In genomic region chr2:177896587-177896986, GRCh38 we compare ENCODE assay signal across 17 cellular contexts.
DNase-seq lines count a peak whose midpoint lies in the region; ATAC-seq, FAIRE-seq and TF ChIP-seq lines count a peak whose summit lies in the region.
"Had no signal": no experiment of that assay in that cellular context is flagged by ENCODE, and none has a peak within 500 bp of the region (broad histone marks: within the 10 kb centered on the region; RNA-seq: fewer than 3 reads in every experiment).

No MANE protein-coding gene starts in this region.

- peak; percentile 48 for DNase-seq in amniotic epithelial cell (ENCODE audit: low read depth)
- no peak for DNase-seq in left colon
- peak; percentile 26 for DNase-seq in small intestine
- no peak for DNase-seq in activated naive CD4-positive, alpha-beta T cell treated with anti-CD3 and anti-CD28 coated beads, Interleukin-2, amount 50 U/mL, for 16 hours
- DNase-seq in activated T-cell treated with anti-CD3 and anti-CD28 coated beads, Interleukin-2, amount 50 U/mL, for 4 hours = no peak
- DNase-seq: Calu3; CD8-positive, alpha-beta T cell; DMS79 treated with DMSO at 0.1 percent for 48 hours; GF-D8; GM23248 had no signal

- H3K4me2 ChIP-seq in Loucy (ENCODE audit: low read depth, low read length, poor library complexity, severe bottlenecking) = peak overlapping the region; percentile 61
- H3K4me2 ChIP-seq: BLaER1 treated with 17β-estradiol and CSF1 and Interleukin-3, amounts not matched to agents 10 nM and 100 nM had no signal

- H4K20me1 ChIP-seq in Loucy (ENCODE audit: insufficient read depth, low read length, poor library complexity, severe bottlenecking) = no peaks in the 10 kb centered on the region
- H4K20me1 ChIP-seq: BLaER1 treated with 17β-estradiol and CSF1 and Interleukin-3, amounts not matched to agents 10 nM and 100 nM had no signal

- peak overlapping the region; percentile 44 for H3K4me3 ChIP-seq in Loucy (ENCODE audit: low read length, poor library complexity, severe bottlenecking)
- no peak overlapping the region for H3K4me3 ChIP-seq in small intestine (ENCODE audit: low read depth in 1 of 2, low read length in 2 of 2)
- H3K4me3 ChIP-seq: BLaER1 treated with 17β-estradiol and CSF1 and Interleukin-3, amounts not matched to agents 10 nM and 100 nM; GM23248; HAP-1 had no signal

- 26 to 44% (median 37%) methylated on average over 3 of the region's 3 CpGs for WGBS in small intestine, 3 donors

- H2AFZ ChIP-seq in Loucy (ENCODE audit: low read length) = no peak overlapping the region
- H2AFZ ChIP-seq: GM23248 had no signal

- H3K4me3 Mint-ChIP-seq in activated T-cell treated with anti-CD3 and anti-CD28 coated beads, Interleukin-2, amount 50 U/mL, for 4 hours = no peak overlapping the region
- H3K4me3 Mint-ChIP-seq: B cell; CD8-positive, alpha-beta T cell had no signal

- H3K9me2 ChIP-seq in Loucy (replicated peaks; ENCODE audit: low read depth, low read length) = no peaks in the 10 kb centered on the region

- peaks cover 3% of the 10 kb centered on the region for H3K27me3 Mint-ChIP-seq in activated T-cell treated with anti-CD3 and anti-CD28 coated beads, Interleukin-2, amount 50 U/mL, for 4 hours (ENCODE audit: low read depth)

- H3K9me3 ChIP-seq in Loucy (ENCODE audit: insufficient read depth, low read depth, low read length) (0 out of 2 replicates have a peak, but pooled peaks cover 6% of the 10 kb centered on the region), small intestine (ENCODE audit: control insufficient read depth, low read depth) (no peaks in the 10 kb centered on the region)
- H3K9me3 ChIP-seq: BLaER1 treated with 17β-estradiol and CSF1 and Interleukin-3, amounts not matched to agents 10 nM and 100 nM; HAP-1 had no signal

- H3K36me3 ChIP-seq in Loucy (ENCODE audit: insufficient read depth, low read length) (no peaks in the 10 kb centered on the region; the same call in 1 of the 2 replicates), small intestine (ENCODE audit: control insufficient read depth in 2 of 2, insufficient read depth in 2 of 2, low read length in 2 of 2) (no peaks in the 10 kb centered on the region)
- H3K36me3 ChIP-seq: BLaER1 treated with 17β-estradiol and CSF1 and Interleukin-3, amounts not matched to agents 10 nM and 100 nM; HAP-1 had no signal

- no peaks in the 10 kb centered on the region for H3F3A ChIP-seq in Loucy (ENCODE audit: low read depth)

- H3K36me3 Mint-ChIP-seq in activated T-cell treated with anti-CD3 and anti-CD28 coated beads, Interleukin-2, amount 50 U/mL, for 4 hours (ENCODE audit: insufficient read depth) = no peaks in the 10 kb centered on the region
- H3K36me3 Mint-ChIP-seq: CD8-positive, alpha-beta T cell had no signal

- H3K4me1 ChIP-seq in Loucy (ENCODE audit: insufficient read depth, low read length, poor library complexity, severe bottlenecking) = peaks cover 41% of the 10 kb centered on the region
- H3K4me1 ChIP-seq in small intestine (ENCODE audit: control insufficient read depth in 2 of 2, insufficient read depth in 1 of 2, low read depth in 1 of 2, low read length in 1 of 2) = no peaks in the 10 kb centered on the region
- H3K4me1 ChIP-seq: BLaER1 treated with 17β-estradiol and CSF1 and Interleukin-3, amounts not matched to agents 10 nM and 100 nM; HAP-1 had no signal

- no peaks in the 10 kb centered on the region for H3K9me3 Mint-ChIP-seq in activated T-cell treated with anti-CD3 and anti-CD28 coated beads, Interleukin-2, amount 50 U/mL, for 4 hours
- H3K9me3 Mint-ChIP-seq: CD8-positive, alpha-beta T cell had no signal

- H3K4me1 Mint-ChIP-seq in activated T-cell treated with anti-CD3 and anti-CD28 coated beads, Interleukin-2, amount 50 U/mL, for 4 hours (ENCODE audit: low read depth) = no peaks in the 10 kb centered on the region
- H3K4me1 Mint-ChIP-seq: B cell had no signal

- no peak overlapping the region for H3K27ac ChIP-seq in small intestine (ENCODE audit: low read depth in 1 of 2, low read length in 1 of 2)
- H3K27ac ChIP-seq: BLaER1 treated with 17β-estradiol and CSF1 and Interleukin-3, amounts not matched to agents 10 nM and 100 nM; GM23248 had no signal

- FAIRE-seq in small intestine (lab: Jason Lieb, UNC) = no peak
- FAIRE-seq: GM19239, HepG2 had no signal

- TF ChIP-seq CTCF in Loucy (conservative IDR thresholded peaks at IDR 0.05; ENCODE audit: low read length) = no peak

- no peaks in the 10 kb centered on the region for H3K27me3 ChIP-seq in Loucy (ENCODE audit: insufficient read depth, low read length, poor library complexity, severe bottlenecking)
- no peaks in the 10 kb centered on the region for H3K27me3 ChIP-seq in small intestine (ENCODE audit: control insufficient read depth in 2 of 2, insufficient read depth in 2 of 2, low read length in 2 of 2)
- H3K27me3 ChIP-seq: BLaER1 treated with 17β-estradiol and CSF1 and Interleukin-3, amounts not matched to agents 10 nM and 100 nM had no signal

- H3K79me2 ChIP-seq in Loucy (ENCODE audit: insufficient read depth, low read length) = no peaks in the 10 kb centered on the region

- no peak overlapping the region for H3K9ac ChIP-seq in Loucy (ENCODE audit: low read depth, low read length, poor library complexity, severe bottlenecking)
- H3K9ac ChIP-seq: BLaER1 treated with 17β-estradiol and CSF1 and Interleukin-3, amounts not matched to agents 10 nM and 100 nM; GM23248 had no signal

- intact Hi-C loops in left colon (cut with DNase I, micrococcal nuclease) = no loop called here

- ATAC-seq in left colon (peak; percentile 60), GM18520 (IDR thresholded peaks at IDR 0.05; ENCODE audit: unreplicated experiment) (no peak)
- no peak for ATAC-seq in activated T-cell treated with anti-CD3 and anti-CD28 coated beads, Interleukin-2, amount 50 U/mL, for 4 hours
- ATAC-seq: CD8-positive, alpha-beta T cell; HepG2 had no signal

Comparison
In these comparisons a context has a peak if more than half of its experiments do, and no peak if none do; other contexts are left out.
1. DNase-seq: peak in amniotic epithelial cell (single experiment) and small intestine (single experiment); none in left colon (0 of 2), activated naive CD4-positive, alpha-beta T cell treated with anti-CD3 and anti-CD28 coated beads, Interleukin-2, amount 50 U/mL, for 16 hours (single experiment) and activated T-cell treated with anti-CD3 and anti-CD28 coated beads, Interleukin-2, amount 50 U/mL, for 4 hours (single experiment).